ENCODE assay signal across 20 cellular contexts in the genomic region with DNA sequence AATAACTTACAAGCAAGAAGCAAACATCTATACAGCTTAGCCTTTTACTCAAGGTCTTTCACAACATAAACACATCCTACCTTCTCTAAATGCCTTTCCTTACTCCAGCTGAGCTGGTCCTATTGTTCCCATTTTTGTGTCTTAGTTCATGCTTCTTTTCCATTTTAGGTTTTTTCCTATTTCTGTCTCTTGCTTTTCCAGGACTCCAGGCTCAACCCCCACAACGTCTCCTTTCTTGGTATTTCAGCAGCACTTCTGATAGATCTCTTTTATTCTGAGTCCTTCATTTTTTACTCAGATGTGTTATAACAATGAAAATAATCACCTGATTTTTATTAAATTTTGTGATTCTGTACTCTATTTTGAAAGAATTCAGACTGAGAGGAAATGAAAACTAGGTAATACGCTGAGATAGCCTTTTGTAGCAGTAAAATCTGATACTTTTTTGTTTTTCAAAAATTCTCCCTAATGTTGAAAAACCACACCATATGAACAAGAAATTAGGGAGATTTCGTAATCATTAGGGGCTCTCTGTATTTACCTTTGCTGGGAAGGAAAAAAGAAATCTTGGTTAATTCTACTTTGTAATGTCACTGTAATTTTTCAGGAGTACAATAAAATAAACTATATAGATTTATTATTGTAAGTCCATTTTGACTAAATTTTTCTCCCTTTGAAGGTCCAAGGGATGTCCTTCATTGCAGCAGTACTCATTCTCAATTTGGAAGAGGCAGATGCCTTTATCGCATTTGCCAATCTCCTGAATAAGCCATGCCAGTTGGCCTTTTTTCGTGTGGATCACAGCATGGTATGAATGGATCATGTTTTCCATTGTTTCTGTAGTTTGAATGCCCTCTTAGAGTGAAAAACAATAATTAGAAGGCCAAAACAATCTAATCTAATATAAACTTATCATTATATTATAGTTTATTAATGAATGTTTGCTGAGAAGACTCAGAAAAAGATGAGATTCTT. TPM values are rescaled to one million over a fixed set of nuclear protein-coding genes. Genes with fewer than 3 reads are reported as not detected.
DNase-seq lines count a peak whose midpoint lies in the region; ATAC-seq and TF ChIP-seq lines count a peak whose summit lies in the region.
"Had no signal": no experiment of that assay in that cellular context is flagged by ENCODE, and none has a peak within 500 bp of the region (broad histone marks: within the 10 kb centered on the region; RNA-seq: fewer than 3 reads in every experiment).

No MANE protein-coding gene starts in this region.

- H3K4me1 ChIP-seq in Caco-2 = no peaks in the 10 kb centered on the region
- no peaks in the 10 kb centered on the region for H3K4me1 ChIP-seq in upper lobe of right lung
- H3K4me1 ChIP-seq: Peyer's patch, SJCRH30 had no signal

- intact Hi-C loops in Caco-2 (cut with micrococcal nuclease; ENCODE audit: unreplicated experiment) (no loop called here), upper lobe of right lung (cut with DNase I) (no loop called here)

- no peak overlapping the region for H3K4me3 Mint-ChIP-seq in Caco-2 (ENCODE audit: unreplicated experiment)
- no peak overlapping the region for H3K4me3 Mint-ChIP-seq in WTC11
- no peak overlapping the region for H3K4me3 Mint-ChIP-seq in endothelial cell (ENCODE audit: unreplicated experiment)
- H3K4me3 Mint-ChIP-seq: B cell, CD14-positive monocyte had no signal

- peaks cover 2% of the 10 kb centered on the region; the same call in 1 of the 2 replicates for H3K36me3 ChIP-seq in Caco-2 (ENCODE audit: control insufficient read depth, insufficient read depth, low read length)
- peaks cover 20% of the 10 kb centered on the region for H3K36me3 ChIP-seq in upper lobe of right lung
- H3K36me3 ChIP-seq: MG63, SJCRH30 had no signal

- H3K36me3 Mint-ChIP-seq in Caco-2 (ENCODE audit: insufficient read depth, unreplicated experiment) (peaks cover 55% of the 10 kb centered on the region), WTC11 (no peaks in the 10 kb centered on the region), endothelial cell (ENCODE audit: low read depth, unreplicated experiment) (peaks cover 2% of the 10 kb centered on the region)

- H3K27me3 ChIP-seq in Caco-2 (replicated peaks; ENCODE audit: control insufficient read depth, insufficient read depth, low read length) (no peaks in the 10 kb centered on the region), upper lobe of right lung (no peaks in the 10 kb centered on the region)
- H3K27me3 ChIP-seq: MG63, Peyer's patch, SJCRH30 had no signal

- BruUV-seq in Caco-2 (replicated peaks; lab: Mats Ljungman, UMichigan) = no TSS peak

- H3K27ac Mint-ChIP-seq in Caco-2 (ENCODE audit: unreplicated experiment) = peak overlapping the region; percentile 45
- H3K27ac Mint-ChIP-seq in WTC11 = peak overlapping the region; percentile 33; the same call in 1 of the 2 replicates
- peak overlapping the region; percentile 0 for H3K27ac Mint-ChIP-seq in endothelial cell (ENCODE audit: unreplicated experiment)
- H3K27ac Mint-ChIP-seq: B cell, CD14-positive monocyte had no signal

- ATAC-seq in WTC11 (no peak), upper lobe of right lung (no peak)
- ATAC-seq: K562 had no signal

- CTCF ChIA-PET in Caco-2 (lab: Charles Lee) = no interaction called here
- CTCF ChIA-PET in WTC11 (lab: Charles Lee) = interaction anchor here (0.6 kb wide), 1 partner anchor 1080 kb away, joined by 6 read pairs; no protein-coding TSS in a partner anchor

- H3K4me3 ChIP-seq in Caco-2 (ENCODE audit: low read depth, low read length) (no peak overlapping the region), upper lobe of right lung (no peak overlapping the region)
- H3K4me3 ChIP-seq: K562, MG63, Peyer's patch, SJCRH30 had no signal

- POLR2A ChIA-PET in Caco-2 (lab: Charles Lee) (no interaction called here), WTC11 (lab: Charles Lee) (interaction anchor here (0.6 kb wide), 1 partner anchor 233 kb away, joined by 3 read pairs; no protein-coding TSS in a partner anchor)

- TF ChIP-seq CTCF in Caco-2 (IDR thresholded peaks at IDR 0.05; ENCODE audit: insufficient read depth in 1 of 2, low read depth in 1 of 2, low read length in 1 of 2, severe bottlenecking in 1 of 2, unreplicated experiment in 1 of 2) (no peak), WTC11 (IDR thresholded peaks at IDR 0.05) (no peak), endothelial cell (IDR thresholded peaks at IDR 0.05; ENCODE audit: unreplicated experiment) (no peak), upper lobe of right lung (IDR thresholded peaks at IDR 0.05) (no peak)

- H3K27ac ChIP-seq in upper lobe of right lung = no peak overlapping the region
- H3K27ac ChIP-seq: Peyer's patch, SJCRH30 had no signal

- H3K9me3 Mint-ChIP-seq in Caco-2 (ENCODE audit: unreplicated experiment) (no peaks in the 10 kb centered on the region), WTC11 (no peaks in the 10 kb centered on the region), endothelial cell (ENCODE audit: unreplicated experiment) (no peaks in the 10 kb centered on the region)
- H3K9me3 Mint-ChIP-seq: CD14-positive monocyte had no signal

- no peaks in the 10 kb centered on the region for H3K9me3 ChIP-seq in Caco-2
- H3K9me3 ChIP-seq in upper lobe of right lung = no peaks in the 10 kb centered on the region
- H3K9me3 ChIP-seq: MG63, Peyer's patch, SJCRH30 had no signal

- H3K4me1 Mint-ChIP-seq in Caco-2 (ENCODE audit: low read depth, unreplicated experiment) = no peaks in the 10 kb centered on the region
- no peaks in the 10 kb centered on the region for H3K4me1 Mint-ChIP-seq in WTC11
- H3K4me1 Mint-ChIP-seq in endothelial cell (ENCODE audit: unreplicated experiment) = peaks cover 14% of the 10 kb centered on the region
- H3K4me1 Mint-ChIP-seq: B cell, CD14-positive monocyte had no signal

- DNase-seq in Caco-2 = no peak
- no peak for DNase-seq in WTC11 (ENCODE audit: low spot score)
- DNase-seq in endothelial cell (ENCODE audit: low spot score) = no peak
- peak; percentile 52 for DNase-seq in pons (ENCODE audit: low spot score)
- DNase-seq in stimulated activated CD4-positive, alpha-beta T cell treated with anti-CD3 and anti-CD28 coated beads, Interleukin-4, amount 100 ng/mL, for 1 hour = no peak
- DNase-seq in kidney glomerular epithelial cell (lab: John Stamatoyannopoulos, UW) = no peak
- no peak for DNase-seq in upper lobe of right lung
- DNase-seq: DMS79 treated with DMSO at 0.1 percent for 48 hours, GOT3, MG63, NCI-H1417, NCI-H1694 treated with DMSO at 0.1 percent for 48 hours, NCI-H2081 treated with DMSO at 0.1 percent for 48 hours, NCI-H446, NCI-H526, Peyer's patch, SJCRH30 had no signal

- no peaks in the 10 kb centered on the region for H3K27me3 Mint-ChIP-seq in Caco-2 (ENCODE audit: insufficient read depth, unreplicated experiment)
- no peaks in the 10 kb centered on the region for H3K27me3 Mint-ChIP-seq in WTC11 (ENCODE audit: low read depth)
- no peaks in the 10 kb centered on the region for H3K27me3 Mint-ChIP-seq in endothelial cell (ENCODE audit: unreplicated experiment)
- H3K27me3 Mint-ChIP-seq: B cell had no signal

TF ChIP-seq in WTC11, 78 proteins besides CTCF, POLR2A, EP300 and RAD21:
- TF ChIP-seq PRRX2 (CRISPR knock-in tag; IDR thresholded peaks at IDR 0.05) (no peak), TCF7 (CRISPR knock-in tag; IDR thresholded peaks at IDR 0.05; ENCODE audit: low read depth) (no peak), JUN (CRISPR knock-in tag; IDR thresholded peaks at IDR 0.05) (no peak), MXD4 (CRISPR knock-in tag; IDR thresholded peaks at IDR 0.05; ENCODE audit: borderline replicate concordance) (no peak), IRF2 (CRISPR knock-in tag; IDR thresholded peaks at IDR 0.05; ENCODE audit: borderline replicate concordance, low read depth) (no peak)

RNA-seq across cellular contexts. Expression of gene HELLS, which starts 24.0 kb away (rescaled TPM):
- total RNA-seq in Caco-2 (2022) (189 and 197 TPM in 2 replicates), WTC11 (2021) (365 to 419 TPM (median 379 TPM) in 3 replicates), endothelial cell (ENCODE audit: unreplicated experiment) (58.8 TPM), upper lobe of right lung (3.3 TPM)

Comparison
In these comparisons a context has a peak if more than half of its experiments do, and no peak if none do; other contexts are left out.
1. RNA of gene HELLS, which starts 24.0 kb away (total RNA-seq): 365 to 419 TPM in WTC11, 189 to 197 TPM in Caco-2 and 58.8 TPM in endothelial cell (single experiment); 3.3 TPM in upper lobe of right lung (single experiment); every median in the first group is over 10 times any median in the second.
2. Peak in every context shown above with its lines, with median percentiles within 50 percentile points of each other: H3K27ac Mint-ChIP-seq.